Comparison of ENCODE assay signal across 9 cellular contexts in the genomic region with DNA sequence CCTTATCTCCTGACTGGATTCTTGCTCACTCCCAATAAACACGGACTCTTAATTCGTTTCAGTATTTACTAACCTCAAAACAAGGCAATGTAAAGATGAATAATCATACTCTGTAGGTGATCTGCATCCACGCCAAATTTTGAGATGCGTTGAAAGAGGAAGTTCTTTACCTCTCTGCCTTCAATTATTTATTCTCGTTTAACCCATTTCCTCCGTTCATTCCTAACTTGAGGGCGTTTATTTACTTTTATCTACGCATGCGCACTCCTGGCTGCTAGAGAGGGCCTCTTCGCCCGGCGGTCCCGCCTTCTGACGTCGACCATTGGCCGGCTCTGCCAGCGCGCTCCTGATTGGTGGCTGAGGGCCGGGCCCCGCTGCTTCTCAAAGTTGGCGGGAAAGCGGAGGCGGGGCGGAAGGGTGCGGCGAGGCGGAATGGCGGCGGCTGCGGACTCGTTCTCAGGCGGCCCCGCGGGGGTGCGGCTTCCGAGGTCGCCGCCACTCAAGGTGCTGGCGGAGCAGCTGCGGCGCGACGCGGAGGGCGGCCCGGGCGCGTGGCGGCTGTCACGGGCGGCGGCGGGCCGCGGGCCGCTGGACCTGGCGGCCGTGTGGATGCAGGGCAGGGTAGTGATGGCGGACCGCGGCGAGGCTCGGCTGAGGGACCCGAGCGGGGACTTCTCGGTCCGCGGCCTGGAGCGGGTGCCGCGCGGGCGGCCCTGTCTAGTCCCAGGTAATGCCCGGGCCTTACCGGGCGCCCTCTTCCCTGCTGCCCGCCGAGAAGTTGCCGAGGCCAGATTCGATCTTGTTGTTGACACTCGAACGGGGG.
DNase-seq lines count a peak whose midpoint lies in the region; ATAC-seq and FAIRE-seq lines count a peak whose summit lies in the region.
"Had no signal": no experiment of that assay in that cellular context is flagged by ENCODE, and none has a peak within 500 bp of the region (broad histone marks: within the 10 kb centered on the region; RNA-seq: fewer than 3 reads in every experiment).

A gene (plus strand): TSS at position 420 of the 823 bp plus-strand sequence. CDS start 13 bp downstream, at position 433.

- peaks cover 12% of the 10 kb centered on the region for H3K4me1 Mint-ChIP-seq in central memory CD8-positive, alpha-beta T cell

- H3K27ac Mint-ChIP-seq in central memory CD8-positive, alpha-beta T cell (ENCODE audit: low read depth) = peak within 1 kb of the TSS; percentile 77

- no peaks in the 10 kb centered on the region for H3K9me3 Mint-ChIP-seq in central memory CD8-positive, alpha-beta T cell

- H3K27me3 Mint-ChIP-seq in central memory CD8-positive, alpha-beta T cell = peaks cover 7% of the 10 kb centered on the region

- peak within 1 kb of the TSS; percentile 78 for H3K4me3 Mint-ChIP-seq in central memory CD8-positive, alpha-beta T cell

- H3K36me3 Mint-ChIP-seq in central memory CD8-positive, alpha-beta T cell (ENCODE audit: insufficient read depth) = peaks cover 2% of the 10 kb centered on the region

- peak; percentile 38 for FAIRE-seq in islet of Langerhans (lab: Jason Lieb, UNC)
- FAIRE-seq: colon had no signal

- ATAC-seq in GM19043 (IDR thresholded peaks at IDR 0.05; ENCODE audit: low read depth, unreplicated experiment) (peak; percentile 99), HG03354 (IDR thresholded peaks at IDR 0.05; ENCODE audit: poor library complexity, severe bottlenecking, unreplicated experiment) (peak; percentile 99)
- peak; percentile 100 for ATAC-seq in central memory CD8-positive, alpha-beta T cell (replicated peaks; ENCODE audit: extremely low read depth, poor library complexity, severe bottlenecking)

- DNase-seq in AG20443 (ENCODE audit: low spot score) (peak; percentile 100), NCI-H446 (lab: John Stamatoyannopoulos, UW) (peak; percentile 93 to 98)
- peak; percentile 87 to 96 (median 88) for DNase-seq in activated CD4-positive, CD25-positive, alpha-beta regulatory T cell (lab: John Stamatoyannopoulos, UW)
- peak; percentile 84 to 88 for DNase-seq in central memory CD8-positive, alpha-beta T cell (ENCODE audit: low spot score in 2 of 2)
- DNase-seq in stimulated activated CD4-positive, alpha-beta T cell treated with anti-CD3 and anti-CD28 coated beads, Interleukin-12 subunit alpha, Interleukin-12 subunit beta, amount 100 ng/mL, for 48 hours (ENCODE audit: low read depth in 2 of 3, low spot score in 1 of 3) = peak; percentile 95 to 98 (median 96)

Comparison
In these comparisons a context has a peak if more than half of its experiments do, and no peak if none do; other contexts are left out.
1. Peak in every context shown above with its lines: DNase-seq and ATAC-seq.